Comparison of ENCODE assay signal across 9 cellular contexts in genomic region chr7:38179719-38180333, GRCh38. TPM values are rescaled to one million over a fixed set of nuclear protein-coding genes. Genes with fewer than 3 reads are reported as not detected.
DNase-seq lines count a peak whose midpoint lies in the region; ATAC-seq, FAIRE-seq and TF ChIP-seq lines count a peak whose summit lies in the region.
"Had no signal": no experiment of that assay in that cellular context is flagged by ENCODE, and none has a peak within 500 bp of the region (broad histone marks: within the 10 kb centered on the region; RNA-seq: fewer than 3 reads in every experiment).

No MANE protein-coding gene starts in this region.

- no peak for ATAC-seq in effector memory CD8-positive, alpha-beta T cell (replicated peaks)
- no peak for ATAC-seq in HG03439 (IDR thresholded peaks at IDR 0.05; ENCODE audit: unreplicated experiment)
- ATAC-seq in GM19467 (IDR thresholded peaks at IDR 0.05; ENCODE audit: unreplicated experiment): no peak
- no peak for ATAC-seq in HG03354 (IDR thresholded peaks at IDR 0.05; ENCODE audit: poor library complexity, severe bottlenecking, unreplicated experiment)

- H3K4me1 Mint-ChIP-seq in effector memory CD8-positive, alpha-beta T cell (ENCODE audit: low read depth in 2 of 2): peaks cover 32 to 47% of the 10 kb centered on the region in 2 donors

- H3K27me3 ChIP-seq in neutrophil: no peaks in the 10 kb centered on the region

- no peak for FAIRE-seq in RCC 7860 (lab: Jason Lieb, UNC)
- FAIRE-seq: TTC549 had no signal

- no peaks in the 10 kb centered on the region for H3K9me3 ChIP-seq in neutrophil

- H3K27ac ChIP-seq in neutrophil: peak overlapping the region; percentile 88

- peaks cover 0 to 1% of the 10 kb centered on the region in 2 donors for H3K9me3 Mint-ChIP-seq in effector memory CD8-positive, alpha-beta T cell

- H3K27ac Mint-ChIP-seq in effector memory CD8-positive, alpha-beta T cell: peak overlapping the region; percentile 94 to 96

- H3K36me3 ChIP-seq in neutrophil: no peaks in the 10 kb centered on the region

- H3K36me3 Mint-ChIP-seq in effector memory CD8-positive, alpha-beta T cell (ENCODE audit: insufficient read depth): peaks cover 11% of the 10 kb centered on the region

- peak overlapping the region in 1 of 2 donors; percentile 97 for H3K4me3 Mint-ChIP-seq in effector memory CD8-positive, alpha-beta T cell

- in situ Hi-C loops in Caki2 (cut with HindIII; ENCODE audit: low pct_unique_long_range_greater_than_20kb, low sequenced_read_pairs): no loop called here

- peaks cover 0 to 2% of the 10 kb centered on the region in 2 donors for H3K27me3 Mint-ChIP-seq in effector memory CD8-positive, alpha-beta T cell

- no peak for TF ChIP-seq CTCF in NB4 (IDR thresholded peaks at IDR 0.05; ENCODE audit: low read depth, low read length)
- no peak for TF ChIP-seq CTCF in neutrophil (IDR thresholded peaks at IDR 0.05)

- peak; percentile 18 for DNase-seq in Caki2 (ENCODE audit: low read depth)
- DNase-seq in NB4 (ENCODE audit: low read depth): no peak
- no peak for DNase-seq in effector memory CD8-positive, alpha-beta T cell
- no peak for DNase-seq in RCC 7860 (ENCODE audit: low spot score)

- no peak for TF ChIP-seq POLR2A in NB4 (IDR thresholded peaks at IDR 0.05; ENCODE audit: extremely low read depth, insufficient read length)

- peak overlapping the region; percentile 66 for H3K4me3 ChIP-seq in NB4 (ENCODE audit: low read depth, low read length)
- no peak overlapping the region for H3K4me3 ChIP-seq in neutrophil (ENCODE audit: low read depth in 1 of 2, low read length in 1 of 2)

- H3K4me1 ChIP-seq in neutrophil (ENCODE audit: control insufficient read depth in 1 of 2, insufficient read depth in 1 of 2, low read depth in 1 of 2, low read length in 1 of 2): peaks cover 33 to 45% of the 10 kb centered on the region in 2 experiments

RNA-seq across cellular contexts. Expression of gene STARD3NL, which starts 1.8 kb away (rescaled TPM):
- 85.9 and 120 TPM in 2 replicates for total RNA-seq in Caki2 (2014; rRNA removed; shearing (Covaris generic); ENCODE audit: low replicate concordance)
